25 cellular contexts compared by ENCODE assay signal in the genomic region with DNA sequence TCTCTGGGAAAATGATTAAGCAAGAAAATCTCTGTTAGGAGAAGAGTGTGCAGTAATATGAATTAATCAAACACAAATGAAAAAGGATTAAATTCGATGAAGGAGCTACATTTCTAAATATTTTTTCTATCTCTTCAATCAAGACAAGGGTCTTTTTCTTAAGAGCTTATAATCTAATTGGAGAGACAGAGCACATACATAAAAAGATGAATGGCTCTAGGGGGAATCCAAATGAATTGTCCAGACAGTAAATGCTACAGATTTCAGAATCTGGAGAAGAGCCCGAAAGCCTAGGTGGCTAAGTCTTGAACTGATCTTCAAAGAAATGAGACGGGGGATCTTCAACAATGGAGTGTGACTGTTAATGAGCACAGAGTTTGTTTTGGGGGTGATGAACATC.
"Had no signal": no experiment of that assay in that cellular context is flagged by ENCODE, and none has a peak within 500 bp of the region (broad histone marks: within the 10 kb centered on the region; RNA-seq: fewer than 3 reads in every experiment).

No MANE protein-coding gene starts in this region.

- H3K27ac ChIP-seq: colonic mucosa, coronary artery, dorsolateral prefrontal cortex, epithelial cell of prostate, esophagus muscularis mucosa, esophagus squamous epithelium, gastrocnemius medialis, gastroesophageal sphincter, heart left ventricle, heart right ventricle, hepatocyte had no signal

- H2AFZ ChIP-seq: hepatocyte had no signal

- H3K4me2 ChIP-seq: hepatocyte had no signal

- H3K36me3 ChIP-seq: colonic mucosa, esophagus muscularis mucosa, esophagus squamous epithelium, gastrocnemius medialis, gastroesophageal sphincter, heart left ventricle, heart right ventricle had no signal

- H3K4me1 ChIP-seq: colonic mucosa, esophagus muscularis mucosa, esophagus squamous epithelium, gastrocnemius medialis, gastroesophageal sphincter, heart left ventricle, heart right ventricle had no signal

- H3K27me3 ChIP-seq: colonic mucosa, esophagus muscularis mucosa, esophagus squamous epithelium, gastrocnemius medialis, gastroesophageal sphincter, heart left ventricle, heart right ventricle, hepatocyte had no signal

- DNase-seq: colonic mucosa; cortex of kidney; dermis blood vessel endothelial cell; dorsolateral prefrontal cortex; effector CD4-positive, alpha-beta T cell; effector CD8-positive, alpha-beta T cell; effector memory CD4-positive, alpha-beta T cell; effector memory CD8-positive, alpha-beta T cell; endodermal cell; erythroblast; esophagus squamous epithelium; foreskin fibroblast; foreskin melanocyte; gastrocnemius medialis; glutamatergic neuron; head of caudate nucleus; heart left ventricle; heart right ventricle; hippocampal formation had no signal

- H3K9me3 ChIP-seq: colonic mucosa, esophagus muscularis mucosa, esophagus squamous epithelium, gastrocnemius medialis, gastroesophageal sphincter, heart left ventricle, heart right ventricle had no signal

- H3K4me3 ChIP-seq: colonic mucosa, coronary artery, dorsolateral prefrontal cortex, esophagus muscularis mucosa, esophagus squamous epithelium, gastrocnemius medialis, gastroesophageal sphincter, heart left ventricle, heart right ventricle, hepatocyte had no signal

- ATAC-seq: effector memory CD8-positive, alpha-beta T cell; esophagus mucosa; gastrocnemius medialis; gastroesophageal sphincter; heart left ventricle; heart right ventricle had no signal

- H3K79me2 ChIP-seq: hepatocyte had no signal
